ENCODE assay signal across 1 cellular context in genomic region chr20:50323209-50323608, GRCh38.
TF ChIP-seq lines count a peak whose summit lies in the region.

No MANE protein-coding gene starts in this region.

TF ChIP-seq in IMR-90, 13 proteins besides CTCF, POLR2A, EP300 and RAD21:
- no peak for TF ChIP-seq MXI1 (IDR thresholded peaks at IDR 0.05; ENCODE audit: borderline replicate concordance, low read depth, low read length)
- TF ChIP-seq USF2 (IDR thresholded peaks at IDR 0.05; ENCODE audit: low read depth, low read length) = no peak
- no peak for TF ChIP-seq RFX5 (IDR thresholded peaks at IDR 0.05; ENCODE audit: low read depth, low read length)
- TF ChIP-seq SMC3 (IDR thresholded peaks at IDR 0.05; ENCODE audit: low read depth, low read length) = no peak
- TF ChIP-seq CEBPB (IDR thresholded peaks at IDR 0.05; ENCODE audit: low read depth, low read length) = no peak
- no peak for TF ChIP-seq MAFK (IDR thresholded peaks at IDR 0.05; ENCODE audit: low read depth, low read length)
- TF ChIP-seq FOS (IDR thresholded peaks at IDR 0.05; ENCODE audit: low read depth, low read length) = no peak
- TF ChIP-seq, protein P1, sequence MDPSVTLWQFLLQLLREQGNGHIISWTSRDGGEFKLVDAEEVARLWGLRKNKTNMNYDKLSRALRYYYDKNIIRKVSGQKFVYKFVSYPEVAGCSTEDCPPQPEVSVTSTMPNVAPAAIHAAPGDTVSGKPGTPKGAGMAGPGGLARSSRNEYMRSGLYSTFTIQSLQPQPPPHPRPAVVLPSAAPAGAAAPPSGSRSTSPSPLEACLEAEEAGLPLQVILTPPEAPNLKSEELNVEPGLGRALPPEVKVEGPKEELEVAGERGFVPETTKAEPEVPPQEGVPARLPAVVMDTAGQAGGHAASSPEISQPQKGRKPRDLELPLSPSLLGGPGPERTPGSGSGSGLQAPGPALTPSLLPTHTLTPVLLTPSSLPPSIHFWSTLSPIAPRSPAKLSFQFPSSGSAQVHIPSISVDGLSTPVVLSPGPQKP (IDR thresholded peaks at IDR 0.05; ENCODE audit: borderline replicate concordance, low read depth, low read length) = no peak
- no peak for TF ChIP-seq BHLHE40 (IDR thresholded peaks at IDR 0.05; ENCODE audit: low read depth, low read length)
- TF ChIP-seq MAZ (IDR thresholded peaks at IDR 0.05; ENCODE audit: borderline replicate concordance, low read depth, low read length) = no peak
- no peak for TF ChIP-seq RCOR1 (IDR thresholded peaks at IDR 0.05; ENCODE audit: insufficient replicate concordance, low read length)
- no peak for TF ChIP-seq CHD1 (IDR thresholded peaks at IDR 0.05; ENCODE audit: low read depth, low read length)
- TF ChIP-seq NFE2L2 (IDR thresholded peaks at IDR 0.05; ENCODE audit: low read depth, low read length) = no peak
